13 cellular contexts compared by ENCODE assay signal in genomic region chr1:184824716-184825323, GRCh38.
DNase-seq lines count a peak whose midpoint lies in the region; ATAC-seq and TF ChIP-seq lines count a peak whose summit lies in the region.
"Had no signal": no experiment of that assay in that cellular context is flagged by ENCODE, and none has a peak within 500 bp of the region (broad histone marks: within the 10 kb centered on the region; RNA-seq: fewer than 3 reads in every experiment).

No MANE protein-coding gene starts in this region.

- peaks cover 13% of the 10 kb centered on the region; the same call in 1 of the 2 replicates for H3K79me2 ChIP-seq in OCI-LY3 (ENCODE audit: low read length)

- H3K27me3 Mint-ChIP-seq in stimulated activated naive B cell treated with anti-CD40 and anti-IgM and Interleukin-4, amounts not matched to agents 10 μg/mL and 1 μg/mL and 100 μg/mL, for 72 hours: no peaks in the 10 kb centered on the region
- H3K27me3 Mint-ChIP-seq: activated CD4-positive, alpha-beta T cell treated with anti-CD3 and anti-CD28 coated beads, Interleukin-2, amount 10 ng/mL, durations not matched to agents 24 days and 14 days; natural killer cell treated with Interleukin-12 subunit alpha and Interleukin-12 subunit beta and Interleukin-15 and Interleukin-18, amount 100 ng/mL, for 72 hours had no signal

- peak overlapping the region; percentile 43 to 54 for H3K4me3 Mint-ChIP-seq in stimulated activated naive B cell treated with anti-CD40 and anti-IgM and Interleukin-4, amounts not matched to agents 10 μg/mL and 1 μg/mL and 100 μg/mL, for 72 hours
- H3K4me3 Mint-ChIP-seq: activated CD4-positive, alpha-beta T cell treated with anti-CD3 and anti-CD28 coated beads, Interleukin-2, amount 10 ng/mL, durations not matched to agents 24 days and 14 days; activated naive CD4-positive, alpha-beta T cell treated with anti-CD3 and anti-CD28 coated beads for 36 hours; natural killer cell treated with Interleukin-12 subunit alpha and Interleukin-12 subunit beta and Interleukin-15 and Interleukin-18, amount 100 ng/mL, for 72 hours had no signal

- peaks cover 0 to 50% (median 40%) of the 10 kb centered on the region in 9 donors for H3K36me3 ChIP-seq in heart left ventricle
- peaks cover 61% of the 10 kb centered on the region for H3K36me3 ChIP-seq in OCI-LY3 (replicated peaks; ENCODE audit: low read depth, low read length)
- peaks cover 4 to 37% (median 11%) of the 10 kb centered on the region in 3 donors for H3K36me3 ChIP-seq in esophagus squamous epithelium
- H3K36me3 ChIP-seq: brain microvascular endothelial cell had no signal

- no peaks in the 10 kb centered on the region for H4K20me1 ChIP-seq in OCI-LY3 (ENCODE audit: insufficient read depth, low read length)

- no peak overlapping the region for H3K4me3 ChIP-seq in heart left ventricle
- peak overlapping the region; percentile 27; the same call in 1 of the 2 replicates for H3K4me3 ChIP-seq in OCI-LY3 (ENCODE audit: low read length)
- H3K4me3 ChIP-seq in esophagus squamous epithelium: no peak overlapping the region

- peaks cover 0 to 1% of the 10 kb centered on the region in 2 donors for H3K9me3 Mint-ChIP-seq in stimulated activated naive B cell treated with anti-CD40 and anti-IgM and Interleukin-4, amounts not matched to agents 10 μg/mL and 1 μg/mL and 100 μg/mL, for 72 hours
- H3K9me3 Mint-ChIP-seq: activated CD4-positive, alpha-beta T cell treated with anti-CD3 and anti-CD28 coated beads, Interleukin-2, amount 10 ng/mL, durations not matched to agents 24 days and 14 days; activated naive CD4-positive, alpha-beta T cell treated with anti-CD3 and anti-CD28 coated beads for 36 hours; natural killer cell treated with Interleukin-12 subunit alpha and Interleukin-12 subunit beta and Interleukin-15 and Interleukin-18, amount 100 ng/mL, for 72 hours had no signal

- H3K4me1 Mint-ChIP-seq in stimulated activated naive B cell treated with anti-CD40 and anti-IgM and Interleukin-4, amounts not matched to agents 10 μg/mL and 1 μg/mL and 100 μg/mL, for 72 hours: peaks cover 34 to 47% of the 10 kb centered on the region in 2 donors

- peak overlapping the region in 9 of 12 donors; percentile 40 to 90 (median 86) for H3K27ac ChIP-seq in heart left ventricle
- peak overlapping the region; percentile 82 for H3K27ac ChIP-seq in OCI-LY3 (ENCODE audit: low read length)
- H3K27ac ChIP-seq in esophagus squamous epithelium: peak overlapping the region in 3 of 4 donors; percentile 59 to 76 (median 75)
- H3K27ac ChIP-seq: brain microvascular endothelial cell had no signal

- intact Hi-C loops in heart left ventricle (cut with DNase I): loop anchor here in 6 of 10 donors (5.0 to 10.0 kb wide), 8 partner anchors 37 to 147 kb away; partner anchors contain the start of gene NIBAN1 (in 2 of the 6)
- intact Hi-C loops in left ventricle myocardium superior (cut with micrococcal nuclease): loop anchor here (5.0 kb wide), 1 partner anchor 147 kb away; the partner anchor contains the start of gene NIBAN1
- intact Hi-C loops in esophagus squamous epithelium (cut with DNase I): no loop called here

- H3K36me3 Mint-ChIP-seq in stimulated activated naive B cell treated with anti-CD40 and anti-IgM and Interleukin-4, amounts not matched to agents 10 μg/mL and 1 μg/mL and 100 μg/mL, for 72 hours: peaks cover 9 to 42% of the 10 kb centered on the region in 2 donors

- H3K4me1 ChIP-seq in heart left ventricle (peaks cover 11 to 92% (median 61%) of the 10 kb centered on the region in 12 donors), OCI-LY3 (ENCODE audit: low read length) (peaks cover 66% of the 10 kb centered on the region), esophagus squamous epithelium (peaks cover 0 to 74% (median 43%) of the 10 kb centered on the region in 3 donors)

- H3K27ac Mint-ChIP-seq in stimulated activated naive B cell treated with anti-CD40 and anti-IgM and Interleukin-4, amounts not matched to agents 10 μg/mL and 1 μg/mL and 100 μg/mL, for 72 hours: peak overlapping the region; percentile 79
- H3K27ac Mint-ChIP-seq: activated CD4-positive, alpha-beta T cell treated with anti-CD3 and anti-CD28 coated beads, Interleukin-2, amount 10 ng/mL, durations not matched to agents 24 days and 14 days; activated naive CD4-positive, alpha-beta T cell treated with anti-CD3 and anti-CD28 coated beads for 36 hours had no signal

- H3K9me3 ChIP-seq in heart left ventricle: no peaks in the 10 kb centered on the region
- no peaks in the 10 kb centered on the region for H3K9me3 ChIP-seq in OCI-LY3 (ENCODE audit: insufficient read depth, low read length)
- H3K9me3 ChIP-seq in esophagus squamous epithelium: no peaks in the 10 kb centered on the region

- peak overlapping the region; percentile 46 for H3K9ac ChIP-seq in OCI-LY3 (ENCODE audit: low read length)

- TF ChIP-seq CTCF in heart left ventricle (IDR thresholded peaks at IDR 0.05): no peak
- TF ChIP-seq CTCF in OCI-LY3 (IDR thresholded peaks at IDR 0.05; ENCODE audit: low read depth, low read length): no peak
- TF ChIP-seq CTCF in esophagus squamous epithelium (IDR thresholded peaks at IDR 0.05): no peak

- TF ChIP-seq POLR2A in heart left ventricle (IDR thresholded peaks at IDR 0.05): no peak
- no peak for TF ChIP-seq POLR2A in esophagus squamous epithelium (IDR thresholded peaks at IDR 0.05)

- DNase-seq in heart left ventricle (no peak), left ventricle myocardium superior (no peak), esophagus squamous epithelium (lab: John Stamatoyannopoulos, UW) (no peak), anterior cingulate cortex (lab: John Stamatoyannopoulos, UW) (no peak), NCI-H526 (lab: John Stamatoyannopoulos, UW) (no peak), C1 segment of cervical spinal cord (lab: John Stamatoyannopoulos, UW) (no peak)
- DNase-seq in stimulated activated naive B cell treated with anti-CD40 and anti-IgM and Interleukin-4, amounts not matched to agents 10 μg/mL and 1 μg/mL and 100 μg/mL, for 72 hours: no peak
- DNase-seq: activated CD4-positive, alpha-beta T cell treated with anti-CD3 and anti-CD28 coated beads, Interleukin-2, amount 10 ng/mL, durations not matched to agents 24 days and 14 days; activated naive CD4-positive, alpha-beta T cell treated with anti-CD3 and anti-CD28 coated beads for 36 hours; brain microvascular endothelial cell; islet precursor cell had no signal

- H2AFZ ChIP-seq in OCI-LY3 (ENCODE audit: low read depth, low read length): no peak overlapping the region

- peak overlapping the region; percentile 55 for H3K4me2 ChIP-seq in OCI-LY3 (ENCODE audit: low read length)

- 48 to 57% (median 51%) methylated on average over 3 of the region's 3 CpGs for WGBS in heart left ventricle, 4 donors
- 17 to 29% methylated on average over 3 of the region's 3 CpGs for WGBS in esophagus squamous epithelium, 2 donors

- H3K27me3 ChIP-seq in heart left ventricle (no peaks in the 10 kb centered on the region), OCI-LY3 (ENCODE audit: low read depth, low read length) (no peaks in the 10 kb centered on the region), esophagus squamous epithelium (no peaks in the 10 kb centered on the region)
- H3K27me3 ChIP-seq: brain microvascular endothelial cell had no signal

- no peak for ATAC-seq in heart left ventricle
- no peak for ATAC-seq in left ventricle myocardium superior
- ATAC-seq in stimulated activated naive B cell treated with anti-CD40 and anti-IgM and Interleukin-4, amounts not matched to agents 10 μg/mL and 1 μg/mL and 100 μg/mL, for 72 hours (replicated peaks): peak; percentile 44 to 47
- ATAC-seq: natural killer cell treated with Interleukin-12 subunit alpha and Interleukin-12 subunit beta and Interleukin-15 and Interleukin-18, amount 100 ng/mL, for 72 hours had no signal

Comparison
In these comparisons a context has a peak if more than half of its experiments do, and no peak if none do; other contexts are left out.
1. ATAC-seq: peak in stimulated activated naive B cell treated with anti-CD40 and anti-IgM and Interleukin-4, amounts not matched to agents 10 μg/mL and 1 μg/mL and 100 μg/mL, for 72 hours (2 of 2); none in heart left ventricle (0 of 4) and left ventricle myocardium superior (single experiment).
2. Peak in every context shown above with its lines, with median percentiles within 50 percentile points of each other: H3K27ac ChIP-seq.